ENCODE assay signal across 17 cellular contexts in genomic region chr4:14035076-14035475, GRCh38.
A peak's percentile ranks its signal among the peaks of the same experiment; 100 is the strongest.
DNase-seq lines count a peak whose midpoint lies in the region; ATAC-seq and TF ChIP-seq lines count a peak whose summit lies in the region.
"Had no signal": no experiment of that assay in that cellular context is flagged by ENCODE, and none has a peak within 500 bp of the region (broad histone marks: within the 10 kb centered on the region; RNA-seq: fewer than 3 reads in every experiment).

No MANE protein-coding gene starts in this region.

- H3K27ac ChIP-seq in BLaER1 (no peak overlapping the region), GM23338 (ENCODE audit: low read depth) (no peak overlapping the region), MM.1S (ENCODE audit: low read length) (no peak overlapping the region), spleen (no peak overlapping the region)
- H3K27ac ChIP-seq: HL-60 had no signal

- H3K4me3 Mint-ChIP-seq in GM23338 (no peak overlapping the region), WTC11 (no peak overlapping the region)
- H3K4me3 Mint-ChIP-seq: CD14-positive monocyte; CD8-positive, alpha-beta memory T cell; H9 had no signal

- H3K4me2 ChIP-seq in BLaER1 (peak overlapping the region; percentile 11; the same call in 1 of the 2 replicates), GM23338 (no peak overlapping the region), MM.1S (ENCODE audit: low read depth, low read length) (no peak overlapping the region)

- H3K27me3 ChIP-seq in BLaER1 (no peaks in the 10 kb centered on the region), GM23338 (ENCODE audit: insufficient read depth) (no peaks in the 10 kb centered on the region), MM.1S (replicated peaks; ENCODE audit: insufficient read depth, low read length) (no peaks in the 10 kb centered on the region), spleen (replicated peaks in 1 of 7) (no peaks in the 10 kb centered on the region)
- H3K27me3 ChIP-seq: BE2C had no signal

- no peaks in the 10 kb centered on the region for H3K36me3 Mint-ChIP-seq in GM23338 (ENCODE audit: low read depth)
- no peaks in the 10 kb centered on the region for H3K36me3 Mint-ChIP-seq in WTC11
- H3K36me3 Mint-ChIP-seq: CD14-positive monocyte; CD8-positive, alpha-beta memory T cell had no signal

- H3K9me3 ChIP-seq in BLaER1 (no peaks in the 10 kb centered on the region), MM.1S (replicated peaks; ENCODE audit: insufficient read depth, low read length) (no peaks in the 10 kb centered on the region), spleen (no peaks in the 10 kb centered on the region)
- H3K9me3 ChIP-seq: BE2C, Caco-2 had no signal

- peaks cover 1% of the 10 kb centered on the region for H3K27me3 Mint-ChIP-seq in GM23338 (ENCODE audit: insufficient read depth, low read depth, poor library complexity)
- no peaks in the 10 kb centered on the region for H3K27me3 Mint-ChIP-seq in WTC11 (ENCODE audit: low read depth)
- H3K27me3 Mint-ChIP-seq: CD8-positive, alpha-beta memory T cell had no signal

- intact Hi-C loops in spleen (cut with DNase I; ENCODE audit: low total_unique reads): no loop called here

- CTCF ChIA-PET in WTC11 (lab: Charles Lee): no interaction called here

- H3K4me1 Mint-ChIP-seq in GM23338: peaks cover 7% of the 10 kb centered on the region; the same call in 2 of the 3 replicates
- H3K4me1 Mint-ChIP-seq in WTC11: peaks cover 22% of the 10 kb centered on the region
- H3K4me1 Mint-ChIP-seq: CD14-positive monocyte; CD8-positive, alpha-beta memory T cell had no signal

- H3K79me2 ChIP-seq in GM23338 (replicated peaks; ENCODE audit: insufficient read depth) (no peaks in the 10 kb centered on the region), MM.1S (ENCODE audit: low read length) (no peaks in the 10 kb centered on the region)

- H3F3A ChIP-seq in GM23338 (replicated peaks; ENCODE audit: low read depth): no peaks in the 10 kb centered on the region
- H3F3A ChIP-seq in MM.1S (ENCODE audit: insufficient read depth, low read length): no peaks in the 10 kb centered on the region

- WGBS in spleen, 5 donors: 37 to 43% (median 40%) methylated on average over 2 of the region's 2 CpGs

- H3K9me3 Mint-ChIP-seq in GM23338 (no peaks in the 10 kb centered on the region), WTC11 (no peaks in the 10 kb centered on the region)
- H3K9me3 Mint-ChIP-seq: H9 had no signal

- POLR2A ChIA-PET in WTC11 (lab: Charles Lee): no interaction called here

- DNase-seq in GM23338 (ENCODE audit: low spot score) (no peak), MM.1S (peak; percentile 48), WTC11 (ENCODE audit: low spot score) (no peak), Ammon's horn (ENCODE audit: low spot score) (no peak), spleen (no peak), AG08396 (ENCODE audit: low spot score) (no peak)
- DNase-seq: ACHN; BE2C; Caco-2; CD8-positive, alpha-beta memory T cell; GOT3; H9; KBM-7 had no signal

- H3K4me3 ChIP-seq in BLaER1 (no peak overlapping the region), GM23338 (no peak overlapping the region), MM.1S (ENCODE audit: low read length) (no peak overlapping the region), spleen (no peak overlapping the region)

- no peak for TF ChIP-seq POLR2A in spleen (IDR thresholded peaks at IDR 0.05)

- H2AFZ ChIP-seq in GM23338: peak overlapping the region; percentile 21; the same call in 1 of the 2 replicates
- H2AFZ ChIP-seq in MM.1S (ENCODE audit: low read length): no peak overlapping the region

- peaks cover 8% of the 10 kb centered on the region; the same call in 1 of the 2 replicates for H3K4me1 ChIP-seq in BLaER1
- no peaks in the 10 kb centered on the region for H3K4me1 ChIP-seq in GM23338 (ENCODE audit: insufficient read depth)
- no peaks in the 10 kb centered on the region for H3K4me1 ChIP-seq in MM.1S (ENCODE audit: low read length)
- H3K4me1 ChIP-seq in spleen: no peaks in the 10 kb centered on the region
- H3K4me1 ChIP-seq: BE2C, Caco-2 had no signal

- ATAC-seq in GM23338 (no peak), WTC11 (peak; percentile 44; the same call in 1 of the 2 replicates), HG03457 (IDR thresholded peaks at IDR 0.05; ENCODE audit: unreplicated experiment) (no peak)

- no peaks in the 10 kb centered on the region for H4K20me1 ChIP-seq in BLaER1
- no peaks in the 10 kb centered on the region for H4K20me1 ChIP-seq in GM23338 (replicated peaks; ENCODE audit: insufficient read depth)
- H4K20me1 ChIP-seq in MM.1S (ENCODE audit: insufficient read depth, low read length): no peaks in the 10 kb centered on the region

- no peak for TF ChIP-seq CTCF in GM23338 (conservative IDR thresholded peaks at IDR 0.05; ENCODE audit: low read depth in 2 of 2)
- no peak for TF ChIP-seq CTCF in MM.1S (IDR thresholded peaks at IDR 0.05; ENCODE audit: low read length)
- no peak for TF ChIP-seq CTCF in WTC11 (IDR thresholded peaks at IDR 0.05)
- TF ChIP-seq CTCF in spleen (IDR thresholded peaks at IDR 0.05 in 8 of 11, conservative IDR thresholded peaks at IDR 0.05 in 3 of 11): no peak

- no peak overlapping the region for H3K27ac Mint-ChIP-seq in GM23338
- no peak overlapping the region for H3K27ac Mint-ChIP-seq in WTC11
- H3K27ac Mint-ChIP-seq: CD14-positive monocyte; CD8-positive, alpha-beta memory T cell; H9 had no signal

- H3K9me2 ChIP-seq in GM23338 (ENCODE audit: insufficient read depth) (peaks cover 2% of the 10 kb centered on the region; the same call in 1 of the 2 replicates), MM.1S (replicated peaks; ENCODE audit: insufficient read depth, low read length) (no peaks in the 10 kb centered on the region)

- H3K9ac ChIP-seq in BLaER1 (no peak overlapping the region), MM.1S (ENCODE audit: low read length) (no peak overlapping the region)

- no peaks in the 10 kb centered on the region for H3K36me3 ChIP-seq in BLaER1
- H3K36me3 ChIP-seq in GM23338 (ENCODE audit: insufficient read depth): no peaks in the 10 kb centered on the region
- no peaks in the 10 kb centered on the region for H3K36me3 ChIP-seq in MM.1S (replicated peaks; ENCODE audit: insufficient read depth, low read length)
- no peaks in the 10 kb centered on the region for H3K36me3 ChIP-seq in spleen
- H3K36me3 ChIP-seq: BE2C had no signal

TF ChIP-seq in GM23338, 12 proteins besides CTCF, POLR2A, EP300 and RAD21:
- TF ChIP-seq JUNB (IDR thresholded peaks at IDR 0.05; ENCODE audit: unreplicated experiment): no peak
- no peak for TF ChIP-seq EZH2 (IDR thresholded peaks at IDR 0.05; ENCODE audit: low read depth, unreplicated experiment)
- no peak for TF ChIP-seq ETS1 (IDR thresholded peaks at IDR 0.05)
- no peak for TF ChIP-seq STAT1 (IDR thresholded peaks at IDR 0.05; ENCODE audit: unreplicated experiment)

TF ChIP-seq in WTC11, 78 proteins besides CTCF, POLR2A, EP300 and RAD21:
- TF ChIP-seq, protein P1, sequence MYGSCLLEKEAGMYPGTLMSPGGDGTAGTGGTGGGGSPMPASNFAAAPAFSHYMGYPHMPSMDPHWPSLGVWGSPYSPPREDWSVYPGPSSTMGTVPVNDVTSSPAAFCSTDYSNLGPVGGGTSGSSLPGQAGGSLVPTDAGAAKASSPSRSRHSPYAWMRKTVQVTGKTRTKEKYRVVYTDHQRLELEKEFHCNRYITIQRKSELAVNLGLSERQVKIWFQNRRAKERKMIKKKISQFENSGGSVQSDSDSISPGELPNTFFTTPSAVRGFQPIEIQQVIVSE (CRISPR knock-in tag; IDR thresholded peaks at IDR 0.05; ENCODE audit: borderline replicate concordance): no peak
- no peak for TF ChIP-seq ZNF263 (CRISPR knock-in tag; IDR thresholded peaks at IDR 0.05; ENCODE audit: low read depth)
- no peak for TF ChIP-seq CREM (CRISPR knock-in tag; IDR thresholded peaks at IDR 0.05)
